ENCODE assay signal across 1 cellular context in genomic region chr16:84739349-84740124, GRCh38.
A peak's percentile ranks its signal among the peaks of the same experiment; 100 is the strongest.
TF ChIP-seq lines count a peak whose summit lies in the region.

No MANE protein-coding gene starts in this region.

TF ChIP-seq in HepG2, 621 proteins besides CTCF, POLR2A, EP300 and RAD21 (continued from another document and continues in another):
- TF ChIP-seq ATF2 (CRISPR knock-in tag; IDR thresholded peaks at IDR 0.05) (no peak), ZNF703 (CRISPR knock-in tag; IDR thresholded peaks at IDR 0.05; ENCODE audit: borderline replicate concordance) (no peak), DNMT3B (CRISPR knock-in tag; conservative IDR thresholded peaks at IDR 0.05) (0 out of 2 replicates have a peak, but pooled peaks have one; percentile 44), MLXIP (CRISPR knock-in tag; IDR thresholded peaks at IDR 0.05; ENCODE audit: borderline replicate concordance) (no peak), NFE2 (CRISPR knock-in tag; IDR thresholded peaks at IDR 0.05) (no peak), ZBTB20 (CRISPR knock-in tag; IDR thresholded peaks at IDR 0.05; ENCODE audit: borderline replicate concordance, low read depth) (no peak), PATZ1 (CRISPR knock-in tag; IDR thresholded peaks at IDR 0.05) (no peak), HOMEZ (CRISPR knock-in tag; IDR thresholded peaks at IDR 0.05; ENCODE audit: low read depth) (no peak), ZNF570 (CRISPR knock-in tag; IDR thresholded peaks at IDR 0.05; ENCODE audit: borderline replicate concordance) (no peak), ZNF337 (CRISPR knock-in tag; IDR thresholded peaks at IDR 0.05; ENCODE audit: borderline replicate concordance, low read depth) (peak; percentile 61; the same call in 1 of the 2 replicates), THRA (CRISPR knock-in tag; IDR thresholded peaks at IDR 0.05; ENCODE audit: borderline replicate concordance) (no peak), ZNF672 (CRISPR knock-in tag; IDR thresholded peaks at IDR 0.05) (no peak), ZBTB7A (CRISPR knock-in tag; IDR thresholded peaks at IDR 0.05) (no peak), ZNF546 (CRISPR knock-in tag; conservative IDR thresholded peaks at IDR 0.05) (no peak), HNRNPH1 (optimal IDR thresholded peaks at IDR 0.05; ENCODE audit: low read depth, low read length) (no peak), ASH2L (IDR thresholded peaks at IDR 0.05; ENCODE audit: insufficient read length, low read depth, low read length) (peak; percentile 18), ZNF687 (CRISPR knock-in tag; IDR thresholded peaks at IDR 0.05) (no peak), SMARCE1 (IDR thresholded peaks at IDR 0.05; ENCODE audit: borderline replicate concordance) (no peak), ZBTB38 (CRISPR knock-in tag; IDR thresholded peaks at IDR 0.05) (peak; percentile 83), PRPF4 (IDR thresholded peaks at IDR 0.05; ENCODE audit: low read depth, low read length, poor library complexity, severe bottlenecking) (peak; percentile 60), MIER3 (CRISPR knock-in tag; IDR thresholded peaks at IDR 0.05; ENCODE audit: borderline replicate concordance) (no peak), ZKSCAN8 (CRISPR knock-in tag; IDR thresholded peaks at IDR 0.05; ENCODE audit: borderline replicate concordance) (no peak), CREB1 (IDR thresholded peaks at IDR 0.05) (no peak), CREB1 (CRISPR knock-in tag; IDR thresholded peaks at IDR 0.05) (no peak), FOXK1 (CRISPR knock-in tag; IDR thresholded peaks at IDR 0.05; ENCODE audit: borderline replicate concordance, low read depth) (no peak), KDM3A (CRISPR knock-in tag; IDR thresholded peaks at IDR 0.05; ENCODE audit: low read depth) (no peak), ELF3 (CRISPR knock-in tag; IDR thresholded peaks at IDR 0.05) (no peak), ZNF282 (IDR thresholded peaks at IDR 0.05; ENCODE audit: partially characterized antibody) (no peak), MEIS2 (CRISPR knock-in tag; IDR thresholded peaks at IDR 0.05) (no peak), ZNF513 (CRISPR knock-in tag; conservative IDR thresholded peaks at IDR 0.05) (no peak), BRD4 (CRISPR knock-in tag; IDR thresholded peaks at IDR 0.05) (no peak), ZBTB33 (CRISPR knock-in tag; IDR thresholded peaks at IDR 0.05) (peak; percentile 78), ZNF225 (CRISPR knock-in tag; IDR thresholded peaks at IDR 0.05) (no peak), ZNF121 (CRISPR knock-in tag; IDR thresholded peaks at IDR 0.05) (no peak), PRDM10 (CRISPR knock-in tag; IDR thresholded peaks at IDR 0.05; ENCODE audit: low read depth) (no peak), PBX3 (CRISPR knock-in tag; IDR thresholded peaks at IDR 0.05; ENCODE audit: borderline replicate concordance) (no peak), ETV6 (CRISPR knock-in tag; conservative IDR thresholded peaks at IDR 0.05) (no peak), MAFG (CRISPR knock-in tag; IDR thresholded peaks at IDR 0.05) (no peak)
